ENCODE assay signal across 1 cellular context in the genomic region with DNA sequence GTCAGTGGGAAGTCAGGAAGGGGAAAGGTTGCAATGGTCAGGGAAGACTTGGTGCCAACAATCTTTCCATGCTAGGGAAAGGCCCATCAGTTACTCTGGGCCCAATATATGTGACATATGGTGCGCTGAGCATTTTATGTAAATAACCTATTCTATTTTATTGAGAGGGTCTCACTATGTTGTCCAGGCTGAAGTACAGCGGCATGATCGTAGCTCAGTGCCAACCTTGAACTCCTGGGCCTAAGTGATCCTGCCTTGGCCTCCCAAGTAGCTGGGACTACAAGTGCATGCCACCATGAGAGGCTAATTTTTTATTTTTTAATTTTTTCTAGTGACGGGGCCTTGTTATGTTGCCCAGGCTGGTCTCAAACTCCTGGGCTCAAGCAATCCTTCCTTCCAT.
TF ChIP-seq lines count a peak whose summit lies in the region.

No MANE protein-coding gene starts in this region.

TF ChIP-seq in GM23338, 12 proteins besides CTCF, POLR2A, EP300 and RAD21:
- TF ChIP-seq, protein P1, sequence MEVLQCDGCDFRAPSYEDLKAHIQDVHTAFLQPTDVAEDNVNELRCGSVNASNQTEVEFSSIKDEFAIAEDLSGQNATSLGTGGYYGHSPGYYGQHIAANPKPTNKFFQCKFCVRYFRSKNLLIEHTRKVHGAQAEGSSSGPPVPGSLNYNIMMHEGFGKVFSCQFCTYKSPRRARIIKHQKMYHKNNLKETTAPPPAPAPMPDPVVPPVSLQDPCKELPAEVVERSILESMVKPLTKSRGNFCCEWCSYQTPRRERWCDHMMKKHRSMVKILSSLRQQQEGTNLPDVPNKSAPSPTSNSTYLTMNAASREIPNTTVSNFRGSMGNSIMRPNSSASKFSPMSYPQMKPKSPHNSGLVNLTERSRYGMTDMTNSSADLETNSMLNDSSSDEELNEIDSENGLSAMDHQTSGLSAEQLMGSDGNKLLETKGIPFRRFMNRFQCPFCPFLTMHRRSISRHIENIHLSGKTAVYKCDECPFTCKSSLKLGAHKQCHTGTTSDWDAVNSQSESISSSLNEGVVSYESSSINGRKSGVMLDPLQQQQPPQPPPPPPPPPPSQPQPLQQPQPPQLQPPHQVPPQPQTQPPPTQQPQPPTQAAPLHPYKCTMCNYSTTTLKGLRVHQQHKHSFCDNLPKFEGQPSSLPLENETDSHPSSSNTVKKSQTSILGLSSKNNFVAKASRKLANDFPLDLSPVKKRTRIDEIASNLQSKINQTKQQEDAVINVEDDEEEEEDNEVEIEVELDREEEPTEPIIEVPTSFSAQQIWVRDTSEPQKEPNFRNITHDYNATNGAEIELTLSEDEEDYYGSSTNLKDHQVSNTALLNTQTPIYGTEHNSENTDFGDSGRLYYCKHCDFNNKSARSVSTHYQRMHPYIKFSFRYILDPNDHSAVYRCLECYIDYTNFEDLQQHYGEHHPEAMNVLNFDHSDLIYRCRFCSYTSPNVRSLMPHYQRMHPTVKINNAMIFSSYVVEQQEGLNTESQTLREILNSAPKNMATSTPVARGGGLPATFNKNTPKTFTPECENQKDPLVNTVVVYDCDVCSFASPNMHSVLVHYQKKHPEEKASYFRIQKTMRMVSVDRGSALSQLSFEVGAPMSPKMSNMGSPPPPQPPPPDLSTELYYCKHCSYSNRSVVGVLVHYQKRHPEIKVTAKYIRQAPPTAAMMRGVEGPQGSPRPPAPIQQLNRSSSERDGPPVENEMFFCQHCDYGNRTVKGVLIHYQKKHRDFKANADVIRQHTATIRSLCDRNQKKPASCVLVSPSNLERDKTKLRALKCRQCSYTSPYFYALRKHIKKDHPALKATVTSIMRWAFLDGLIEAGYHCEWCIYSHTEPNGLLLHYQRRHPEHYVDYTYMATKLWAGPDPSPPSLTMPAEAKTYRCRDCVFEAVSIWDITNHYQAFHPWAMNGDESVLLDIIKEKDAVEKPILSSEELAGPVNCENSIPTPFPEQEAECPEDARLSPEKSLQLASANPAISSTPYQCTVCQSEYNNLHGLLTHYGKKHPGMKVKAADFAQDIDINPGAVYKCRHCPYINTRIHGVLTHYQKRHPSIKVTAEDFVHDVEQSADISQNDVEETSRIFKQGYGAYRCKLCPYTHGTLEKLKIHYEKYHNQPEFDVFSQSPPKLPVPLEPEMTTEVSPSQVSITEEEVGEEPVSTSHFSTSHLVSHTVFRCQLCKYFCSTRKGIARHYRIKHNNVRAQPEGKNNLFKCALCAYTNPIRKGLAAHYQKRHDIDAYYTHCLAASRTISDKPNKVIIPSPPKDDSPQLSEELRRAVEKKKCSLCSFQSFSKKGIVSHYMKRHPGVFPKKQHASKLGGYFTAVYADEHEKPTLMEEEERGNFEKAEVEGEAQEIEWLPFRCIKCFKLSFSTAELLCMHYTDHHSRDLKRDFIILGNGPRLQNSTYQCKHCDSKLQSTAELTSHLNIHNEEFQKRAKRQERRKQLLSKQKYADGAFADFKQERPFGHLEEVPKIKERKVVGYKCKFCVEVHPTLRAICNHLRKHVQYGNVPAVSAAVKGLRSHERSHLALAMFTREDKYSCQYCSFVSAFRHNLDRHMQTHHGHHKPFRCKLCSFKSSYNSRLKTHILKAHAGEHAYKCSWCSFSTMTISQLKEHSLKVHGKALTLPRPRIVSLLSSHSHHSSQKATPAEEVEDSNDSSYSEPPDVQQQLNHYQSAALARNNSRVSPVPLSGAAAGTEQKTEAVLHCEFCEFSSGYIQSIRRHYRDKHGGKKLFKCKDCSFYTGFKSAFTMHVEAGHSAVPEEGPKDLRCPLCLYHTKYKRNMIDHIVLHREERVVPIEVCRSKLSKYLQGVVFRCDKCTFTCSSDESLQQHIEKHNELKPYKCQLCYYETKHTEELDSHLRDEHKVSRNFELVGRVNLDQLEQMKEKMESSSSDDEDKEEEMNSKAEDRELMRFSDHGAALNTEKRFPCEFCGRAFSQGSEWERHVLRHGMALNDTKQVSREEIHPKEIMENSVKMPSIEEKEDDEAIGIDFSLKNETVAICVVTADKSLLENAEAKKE (CRISPR knock-in tag; IDR thresholded peaks at IDR 0.05), result no peak
- TF ChIP-seq ZNF331 (CRISPR knock-in tag; IDR thresholded peaks at IDR 0.05; ENCODE audit: low read depth) (no peak), ZNF114 (CRISPR knock-in tag; IDR thresholded peaks at IDR 0.05) (no peak), STAT1 (IDR thresholded peaks at IDR 0.05; ENCODE audit: unreplicated experiment) (no peak), REST (IDR thresholded peaks at IDR 0.05; ENCODE audit: unreplicated experiment) (no peak), EZH2phosphoT487 (IDR thresholded peaks at IDR 0.05; ENCODE audit: unreplicated experiment) (no peak), POLR2AphosphoS5 (IDR thresholded peaks at IDR 0.05; ENCODE audit: low read depth) (no peak)
